ENCODE assay signal across 19 cellular contexts in the genomic region with DNA sequence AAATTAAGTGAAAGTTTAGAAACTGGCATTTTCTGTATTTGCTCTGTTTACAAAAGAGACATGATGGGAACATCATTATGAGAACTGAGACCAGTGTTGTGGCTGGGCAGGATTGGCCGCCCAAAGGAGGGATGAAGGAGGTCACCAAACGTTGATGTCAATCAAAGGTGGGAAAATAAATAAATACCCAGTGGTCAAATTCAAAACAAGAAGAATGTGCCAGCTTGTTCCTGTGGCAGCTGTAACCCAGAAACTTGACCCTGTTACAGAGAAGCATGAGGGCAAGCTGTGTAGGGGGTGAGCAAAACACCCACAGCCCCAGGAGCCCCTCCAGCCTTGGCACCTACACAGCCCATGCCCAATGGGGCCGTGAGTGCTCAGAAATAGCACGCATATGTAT.
"Had no signal": no experiment of that assay in that cellular context is flagged by ENCODE, and none has a peak within 500 bp of the region (broad histone marks: within the 10 kb centered on the region; RNA-seq: fewer than 3 reads in every experiment).

No MANE protein-coding gene starts in this region.

- H3K9me3 Mint-ChIP-seq: dendritic cell treated with granulocyte-macrophage colony-stimulating factor and Interleukin-4, amounts not matched to agents 40 ng/mL and 50 ng/mL, for 4 days; effector memory CD8-positive, alpha-beta T cell; endodermal cell had no signal

- H3K4me3 Mint-ChIP-seq: dendritic cell treated with granulocyte-macrophage colony-stimulating factor and Interleukin-4, amounts not matched to agents 40 ng/mL and 50 ng/mL, for 4 days; effector memory CD8-positive, alpha-beta T cell; endodermal cell; mesothelial cell of epicardium had no signal

- H3K36me3 Mint-ChIP-seq: mesothelial cell of epicardium had no signal

- H3K9me3 ChIP-seq: colonic mucosa, gastroesophageal sphincter, left lung, lower lobe of right lung, mucosa of descending colon had no signal

- H3K36me3 ChIP-seq: colonic mucosa, gastroesophageal sphincter had no signal

- H3K4me3 ChIP-seq: colonic mucosa, gastroesophageal sphincter, heart right ventricle, left lung, lower lobe of right lung, mucosa of descending colon had no signal

- H3K4me1 ChIP-seq: colonic mucosa, foreskin keratinocyte, gastroesophageal sphincter, heart right ventricle, left lung, lower lobe of right lung had no signal

- ATAC-seq: effector memory CD8-positive, alpha-beta T cell; esophagus mucosa; foreskin keratinocyte; gastroesophageal sphincter; heart right ventricle; left cardiac atrium; left lung; left ventricle myocardium superior; lower lobe of right lung; mucosa of descending colon had no signal

- H3K27ac Mint-ChIP-seq: dendritic cell treated with granulocyte-macrophage colony-stimulating factor and Interleukin-4, amounts not matched to agents 40 ng/mL and 50 ng/mL, for 4 days; endodermal cell; mesothelial cell of epicardium had no signal

- H3K27ac ChIP-seq: colonic mucosa, epithelial cell of prostate, foreskin keratinocyte, gastroesophageal sphincter, heart right ventricle, left lung, lower lobe of right lung had no signal

- H3K27me3 Mint-ChIP-seq: dendritic cell treated with granulocyte-macrophage colony-stimulating factor and Interleukin-4, amounts not matched to agents 40 ng/mL and 50 ng/mL, for 4 days; effector memory CD8-positive, alpha-beta T cell had no signal

- DNase-seq: colonic mucosa; effector CD8-positive, alpha-beta T cell; effector memory CD8-positive, alpha-beta T cell; endodermal cell; foreskin keratinocyte; head of caudate nucleus; heart right ventricle; hippocampal formation; left cardiac atrium; left lung; left ventricle myocardium superior; lower lobe of right lung; mesenchymal stem cell; mucosa of descending colon had no signal

- H3K4me1 Mint-ChIP-seq: mesothelial cell of epicardium had no signal

- H3K27me3 ChIP-seq: colonic mucosa, foreskin keratinocyte, gastroesophageal sphincter, heart right ventricle, left lung had no signal
